19 cellular contexts compared by ENCODE assay signal in the genomic region with DNA sequence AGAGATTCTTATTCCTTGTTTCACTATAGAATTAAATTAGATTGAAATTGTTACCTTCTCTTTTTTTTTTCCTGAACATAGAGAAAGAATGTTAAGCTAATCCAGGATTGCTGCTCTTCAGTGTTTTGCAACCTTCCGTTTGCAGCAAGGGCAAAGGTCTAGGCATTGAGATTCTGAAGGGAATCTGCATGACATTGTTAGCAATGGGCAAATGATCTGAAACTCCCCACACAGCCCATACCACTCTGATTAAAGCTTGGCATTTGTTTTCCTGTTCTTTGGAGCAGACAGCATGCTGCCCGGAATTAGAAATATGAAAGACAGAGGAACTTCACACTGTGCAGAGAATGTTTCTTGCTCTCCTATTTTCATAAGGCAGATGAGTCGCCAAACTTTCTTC.
A peak's percentile ranks its signal among the peaks of the same experiment; 100 is the strongest.
DNase-seq lines count a peak whose midpoint lies in the region; ATAC-seq, FAIRE-seq and TF ChIP-seq lines count a peak whose summit lies in the region.
"Had no signal": no experiment of that assay in that cellular context is flagged by ENCODE, and none has a peak within 500 bp of the region (broad histone marks: within the 10 kb centered on the region; RNA-seq: fewer than 3 reads in every experiment).

No MANE protein-coding gene starts in this region.

- H3K4ac ChIP-seq in H9 (ENCODE audit: low read depth, low read length), result no peak overlapping the region

- H3K9ac ChIP-seq in H9 (ENCODE audit: extremely low read depth, insufficient read length, low read length), result no peak overlapping the region

- H3K4me3 ChIP-seq in choroid plexus epithelial cell (ENCODE audit: low read depth, low read length), result no peak overlapping the region
- H3K4me3 ChIP-seq: GM12878, HAP-1 had no signal

- H3K27me3 ChIP-seq in H9 (ENCODE audit: insufficient read depth, low read length), result no peaks in the 10 kb centered on the region; the same call in 1 of the 2 replicates

- H3K23ac ChIP-seq in H9 (ENCODE audit: insufficient read length, low read depth, low read length), result no peak overlapping the region

- H3K4me3 Mint-ChIP-seq in H9, result no peak overlapping the region
- H3K4me3 Mint-ChIP-seq: CD4-positive, alpha-beta memory T cell; IgD-negative memory B cell had no signal

- H3K23me2 ChIP-seq in H9 (ENCODE audit: insufficient read length, low read depth, low read length, poor library complexity, severe bottlenecking), result no peaks in the 10 kb centered on the region

- no peak overlapping the region for H3K14ac ChIP-seq in H9 (ENCODE audit: insufficient read depth, low read length)

- no peak overlapping the region for H2BK12ac ChIP-seq in H9 (ENCODE audit: insufficient read length, low read depth, low read length)

- H3K27me3 Mint-ChIP-seq in H9 (ENCODE audit: low read depth), result no peaks in the 10 kb centered on the region
- H3K27me3 Mint-ChIP-seq: CD4-positive, alpha-beta memory T cell; IgD-negative memory B cell had no signal

- no peak overlapping the region for H2BK120ac ChIP-seq in H9 (ENCODE audit: low read depth, low read length, poor library complexity, severe bottlenecking)

- peak; percentile 55 for FAIRE-seq in D721Med (lab: Jason Lieb, UNC)
- FAIRE-seq in frontal cortex (lab: Jason Lieb, UNC), result no peak
- FAIRE-seq: GM12878, GM19239 had no signal

- no peaks in the 10 kb centered on the region for H3K79me1 ChIP-seq in H9 (ENCODE audit: insufficient read depth, low read depth, low read length, poor library complexity, severe bottlenecking)

- H3K4me2 ChIP-seq in H9 (ENCODE audit: insufficient read depth, insufficient read length, low read length), result no peak overlapping the region

- no peak overlapping the region for H4K91ac ChIP-seq in H9 (ENCODE audit: insufficient read length, low read depth, low read length)

- no peak overlapping the region for H2BK20ac ChIP-seq in H9 (ENCODE audit: low read depth, low read length, poor library complexity, severe bottlenecking)

- no peaks in the 10 kb centered on the region for H3K9me3 ChIP-seq in H9 (ENCODE audit: control insufficient read depth, low read depth, low read length)
- H3K9me3 ChIP-seq: HAP-1 had no signal

- no peaks in the 10 kb centered on the region for H3K4me1 ChIP-seq in H9 (ENCODE audit: insufficient read depth, low read length)
- H3K4me1 ChIP-seq: HAP-1 had no signal

- H3K27ac ChIP-seq in H9 (ENCODE audit: insufficient read length, low read depth, low read length), result no peak overlapping the region
- H3K27ac ChIP-seq: C4-2B, HL-60 had no signal

- no peaks in the 10 kb centered on the region for H4K20me1 ChIP-seq in H9 (ENCODE audit: control insufficient read depth, insufficient read depth, insufficient read length)

- no peak for ATAC-seq in HG03571 (IDR thresholded peaks at IDR 0.05; ENCODE audit: unreplicated experiment)
- ATAC-seq: GM12878 had no signal

- no peaks in the 10 kb centered on the region for H3K79me2 ChIP-seq in H9 (ENCODE audit: insufficient read depth, low read length)

- TF ChIP-seq CTCF in D721Med (IDR thresholded peaks at IDR 0.05; ENCODE audit: insufficient read depth, missing control alignments) (no peak), H9 (conservative IDR thresholded peaks at IDR 0.05) (no peak), choroid plexus epithelial cell (conservative IDR thresholded peaks at IDR 0.05; ENCODE audit: low read depth, low read length) (no peak)

- H3K56ac ChIP-seq in H9 (ENCODE audit: insufficient read length, low read depth, low read length), result no peak overlapping the region

- H2AFZ ChIP-seq in H9 (ENCODE audit: low read length), result no peak overlapping the region

- no peaks in the 10 kb centered on the region for H3K9me3 Mint-ChIP-seq in H9

- H3K18ac ChIP-seq in H9 (ENCODE audit: insufficient read length, low read depth, low read length), result no peak overlapping the region

- peak overlapping the region; percentile 49 to 71 (median 63); a peak in 4 of 7 replicates for H3K27ac Mint-ChIP-seq in H9
- H3K27ac Mint-ChIP-seq: CD4-positive, alpha-beta memory T cell; IgD-negative memory B cell had no signal

- H4K8ac ChIP-seq in H9 (replicated peaks; ENCODE audit: insufficient read length, low read depth, low read length), result no peak overlapping the region

- H2BK5ac ChIP-seq in H9 (ENCODE audit: insufficient read length, low read length), result no peak overlapping the region

- H4K5ac ChIP-seq in H9 (ENCODE audit: insufficient read length, low read depth, low read length), result no peak overlapping the region

- no peak for DNase-seq in D721Med (ENCODE audit: insufficient read length, low spot score)
- no peak for DNase-seq in H9
- DNase-seq in choroid plexus epithelial cell (ENCODE audit: low read depth), result peak; percentile 9
- no peak for DNase-seq in frontal cortex (ENCODE audit: low spot score in 2 of 2)
- DNase-seq in CD1c-positive myeloid dendritic cell (ENCODE audit: extremely low spot score), result no peak
- DNase-seq: ACHN; AML-193; CD4-positive, alpha-beta memory T cell; DMS79 treated with DMSO at 0.1 percent for 48 hours; GOT3; Karpas-422; KBM-7 had no signal

- WGBS in H9 (ENCODE audit: extremely low coverage, insufficient read length, low lambda C conversion rate), result no CpG with 5 or more reads among the region's 3 CpGs

- H3K4me1 Mint-ChIP-seq in H9, result peaks cover 14 to 16% of the 10 kb centered on the region in 2 experiments
- H3K4me1 Mint-ChIP-seq: CD4-positive, alpha-beta memory T cell; IgD-negative memory B cell had no signal

- H2BK15ac ChIP-seq in H9 (ENCODE audit: low read depth, low read length), result no peak overlapping the region

- no peak overlapping the region for H2AK5ac ChIP-seq in H9 (ENCODE audit: insufficient read length, low read length)

- no peaks in the 10 kb centered on the region; a peak in 1 of 7 replicates for H3K36me3 Mint-ChIP-seq in H9 (ENCODE audit: insufficient read depth in 1 of 3, low read depth in 3 of 3)
- H3K36me3 Mint-ChIP-seq: IgD-negative memory B cell had no signal

- no peak overlapping the region for H3T11ph ChIP-seq in H9 (ENCODE audit: low read length)
